ENCODE assay signal across 28 cellular contexts in the genomic region with DNA sequence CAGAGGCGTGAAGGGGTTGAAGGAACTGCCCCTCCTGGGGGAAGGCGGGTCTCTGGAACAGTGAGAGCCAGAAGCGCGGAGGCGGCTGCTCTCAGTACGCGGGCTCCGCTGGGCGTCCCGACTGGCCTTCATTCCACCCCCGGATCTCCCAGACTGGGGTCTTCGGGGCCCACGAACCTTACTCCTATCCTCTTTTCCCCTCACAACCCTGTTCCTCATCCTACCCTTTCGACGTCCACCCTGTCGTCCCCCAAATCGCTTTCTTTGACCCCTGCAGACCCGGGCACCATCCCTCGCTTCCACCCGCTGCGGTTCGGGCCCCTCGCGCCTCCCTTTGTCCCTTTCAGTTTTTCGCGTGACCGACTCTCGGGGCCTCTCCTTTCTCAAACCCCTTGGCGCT.
"Had no signal": no experiment of that assay in that cellular context is flagged by ENCODE, and none has a peak within 500 bp of the region (broad histone marks: within the 10 kb centered on the region; RNA-seq: fewer than 3 reads in every experiment).

No MANE protein-coding gene starts in this region.

- H3K79me2 ChIP-seq: parathyroid adenoma had no signal

- H3K9me3 ChIP-seq: lower lobe of right lung, neutrophil, psoas muscle, right lobe of liver, thoracic aorta, vagina had no signal

- DNase-seq: hypothalamus; immature natural killer cell; left colon; left lung; lower lobe of right lung; mammary epithelial cell; mesendoderm; naive B cell; natural killer cell; nephron progenitor cell; occipital lobe; psoas muscle; right lobe of liver; stimulated activated CD4-positive, alpha-beta T cell treated with anti-CD3 and anti-CD28 coated beads, Interleukin-1b, Interleukin-23, amount 100 ng/mL, for 48 hours; stimulated activated CD4-positive, alpha-beta T cell treated with anti-CD3 and anti-CD28 coated beads, Interleukin-2, amount 100 ng/mL, for 48 hours; stimulated activated naive B cell treated with anti-CD40 and anti-IgM and Interleukin-4, amounts not matched to agents 10 μg/mL and 1 μg/mL and 100 μg/mL, for 72 hours; stimulated activated naive CD8-positive, alpha-beta T cell treated with anti-CD3 and anti-CD28 coated beads, Interleukin-15, Interleukin-2, amounts not matched to agents 100 U/mL and 50 U/mL, for 24 hours; stomach; tibial artery; trophoblast cell had no signal

- H3K4me1 ChIP-seq: left lung, lower lobe of right lung, neural progenitor cell, parathyroid adenoma, psoas muscle, right lobe of liver, stomach, tibial artery, vagina had no signal

- FAIRE-seq: islet of Langerhans, kidney had no signal

- H3K27ac ChIP-seq: left lung, lower lobe of right lung, neural progenitor cell, neutrophil, parathyroid adenoma, psoas muscle, right lobe of liver, stomach, thoracic aorta, tibial artery, vagina had no signal

- H2AFZ ChIP-seq: neural progenitor cell, parathyroid adenoma had no signal

- H3K9ac ChIP-seq: neural progenitor cell, parathyroid adenoma had no signal

- H3K4me2 ChIP-seq: neural progenitor cell, smooth muscle cell had no signal

- ATAC-seq: left colon; left lung; natural killer cell; psoas muscle; right lobe of liver; stimulated activated naive B cell treated with anti-CD40 and anti-IgM and Interleukin-4, amounts not matched to agents 10 μg/mL and 1 μg/mL and 100 μg/mL, for 72 hours; stimulated activated naive CD8-positive, alpha-beta T cell treated with anti-CD3 and anti-CD28 coated beads, Interleukin-15, Interleukin-2, amounts not matched to agents 100 U/mL and 50 U/mL, for 24 hours had no signal

- H3K27me3 ChIP-seq: left lung, neural progenitor cell, neutrophil, right lobe of liver, tibial artery, vagina had no signal

- H3K36me3 ChIP-seq: left lung, lower lobe of right lung, neural progenitor cell, neutrophil, right lobe of liver, stomach, thoracic aorta, tibial artery, vagina had no signal

- H3K4me3 ChIP-seq: left lung, lower lobe of right lung, neural progenitor cell, psoas muscle, right lobe of liver, smooth muscle cell, stomach, thoracic aorta, tibial artery, vagina had no signal
